In the genomic region with DNA sequence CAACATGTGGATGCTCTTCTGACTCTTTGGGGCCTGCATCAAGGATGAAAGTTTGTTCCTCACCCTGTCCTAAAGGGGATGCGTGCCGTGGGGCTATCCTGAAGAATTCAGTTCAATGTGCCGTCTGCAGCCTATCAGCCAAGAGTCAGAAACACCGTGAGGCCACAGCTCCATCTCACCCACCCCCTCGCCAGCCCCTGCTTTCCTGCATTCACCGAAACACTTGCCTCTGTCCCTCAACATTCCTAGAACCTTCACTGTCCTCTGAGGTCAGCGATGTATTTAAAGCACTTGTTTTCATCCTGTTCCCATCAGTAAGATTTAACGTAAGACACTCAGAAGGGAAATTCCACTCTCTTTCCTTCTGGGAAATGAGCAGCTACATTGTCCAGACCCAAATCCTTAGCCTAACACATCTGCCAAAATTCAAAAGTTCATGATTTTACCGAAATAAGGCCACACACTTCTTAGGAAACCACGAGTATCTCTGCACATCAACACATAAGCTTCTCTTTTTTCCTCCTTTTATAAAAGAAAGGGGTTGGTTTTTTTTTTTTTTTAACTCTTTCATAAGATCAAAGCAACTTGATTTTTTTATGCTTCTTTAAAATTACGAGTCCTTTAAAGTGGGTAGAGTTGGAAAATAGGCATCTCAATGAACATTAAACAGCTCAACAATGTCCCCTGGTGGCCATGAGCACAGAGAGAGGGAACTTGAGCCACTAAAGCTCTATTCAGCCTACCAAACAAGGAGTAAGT, we compare ENCODE assay signal across 8 cellular contexts.
DNase-seq lines count a peak whose midpoint lies in the region; ATAC-seq and TF ChIP-seq lines count a peak whose summit lies in the region.

No MANE protein-coding gene starts in this region.

- H2BK15ac ChIP-seq in mesenchymal stem cell (ENCODE audit: low read depth, poor library complexity, severe bottlenecking) = peak overlapping the region; percentile 65

- no peaks in the 10 kb centered on the region for H4K20me1 ChIP-seq in GM23248 (ENCODE audit: insufficient read depth)

- H3K36me3 ChIP-seq in CD8-positive, alpha-beta T cell (ENCODE audit: insufficient read depth, low read length) = peaks cover 5% of the 10 kb centered on the region
- H3K36me3 ChIP-seq in GM23248 (ENCODE audit: low read depth) = no peaks in the 10 kb centered on the region
- peaks cover 0 to 13% of the 10 kb centered on the region in 2 experiments for H3K36me3 ChIP-seq in mesenchymal stem cell (ENCODE audit: control insufficient read depth in 1 of 2, insufficient read depth in 2 of 2, low read depth in 1 of 2, low read length in 2 of 2)

- peaks cover 18% of the 10 kb centered on the region for H3K79me1 ChIP-seq in mesenchymal stem cell (replicated peaks; ENCODE audit: low read length, poor library complexity, severe bottlenecking)

- H3K36me3 Mint-ChIP-seq in CD8-positive, alpha-beta T cell = peaks cover 9% of the 10 kb centered on the region
- H3K36me3 Mint-ChIP-seq in activated CD4-positive, alpha-beta T cell treated with anti-CD3 and anti-CD28 coated beads, Interleukin-2, amount 10 ng/mL, durations not matched to agents 7 days and 5 days (ENCODE audit: low read depth) = peaks cover 11% of the 10 kb centered on the region
- H3K36me3 Mint-ChIP-seq in dendritic cell treated with granulocyte-macrophage colony-stimulating factor and Interleukin-4, amounts not matched to agents 40 ng/mL and 50 ng/mL, for 4 days (ENCODE audit: low read depth) = peaks cover 42% of the 10 kb centered on the region

- in situ Hi-C loops in GM23248 (cut with MboI) = loop anchor here (5.0 kb wide), 1 partner anchor 312 kb away; no protein-coding TSS in a partner anchor

- WGBS in GM23248 (ENCODE audit: low coverage in 1 of 2, low lambda C conversion rate in 2 of 2, missing lambda C conversion rate in 2 of 2), 2 experiments = 29 to 33% methylated on average over 11 of the region's 11 CpGs
- WGBS in mesenchymal stem cell = 2% methylated on average over 9 of the region's 11 CpGs

- no peaks in the 10 kb centered on the region for H3K27me3 Mint-ChIP-seq in CD8-positive, alpha-beta T cell (ENCODE audit: low read depth)
- H3K27me3 Mint-ChIP-seq in activated CD4-positive, alpha-beta T cell treated with anti-CD3 and anti-CD28 coated beads, Interleukin-2, amount 10 ng/mL, durations not matched to agents 7 days and 5 days = no peaks in the 10 kb centered on the region
- H3K27me3 Mint-ChIP-seq in dendritic cell treated with granulocyte-macrophage colony-stimulating factor and Interleukin-4, amounts not matched to agents 40 ng/mL and 50 ng/mL, for 4 days = no peaks in the 10 kb centered on the region

- intact Hi-C loops in CD8-positive, alpha-beta T cell (cut with DNase I, micrococcal nuclease) = loop anchor here (1.0 to 2.0 kb wide), 7 partner anchors 38 to 476 kb away; partner anchors contain the start of gene UGCG (in 1 of the 2)
- intact Hi-C loops in dendritic cell treated with granulocyte-macrophage colony-stimulating factor and Interleukin-4, amounts not matched to agents 40 ng/mL and 50 ng/mL, for 4 days (cut with micrococcal nuclease) = loop anchor here (1.0 to 10.0 kb wide), 3 partner anchors 177 to 314 kb away; partner anchors contain the start of gene UGCG

- H3K4me1 Mint-ChIP-seq in CD8-positive, alpha-beta T cell (ENCODE audit: low read depth) = peaks cover 18% of the 10 kb centered on the region
- H3K4me1 Mint-ChIP-seq in activated CD4-positive, alpha-beta T cell treated with anti-CD3 and anti-CD28 coated beads, Interleukin-2, amount 10 ng/mL, durations not matched to agents 7 days and 5 days = peaks cover 34% of the 10 kb centered on the region
- H3K4me1 Mint-ChIP-seq in dendritic cell treated with granulocyte-macrophage colony-stimulating factor and Interleukin-4, amounts not matched to agents 40 ng/mL and 50 ng/mL, for 4 days (ENCODE audit: low read depth) = peaks cover 72% of the 10 kb centered on the region

- peak; percentile 91 for ATAC-seq in CD8-positive, alpha-beta T cell
- ATAC-seq in GM21737 (IDR thresholded peaks at IDR 0.05; ENCODE audit: unreplicated experiment) = no peak

- no peak overlapping the region for H3K23ac ChIP-seq in mesenchymal stem cell (ENCODE audit: low read length in 2 of 2)

- peak overlapping the region; percentile 60 for H3K27ac Mint-ChIP-seq in CD8-positive, alpha-beta T cell
- peak overlapping the region; percentile 68 for H3K27ac Mint-ChIP-seq in activated CD4-positive, alpha-beta T cell treated with anti-CD3 and anti-CD28 coated beads, Interleukin-2, amount 10 ng/mL, durations not matched to agents 7 days and 5 days
- peak overlapping the region; percentile 78 for H3K27ac Mint-ChIP-seq in dendritic cell treated with granulocyte-macrophage colony-stimulating factor and Interleukin-4, amounts not matched to agents 40 ng/mL and 50 ng/mL, for 4 days

- peak overlapping the region; percentile 8 for H4K8ac ChIP-seq in mesenchymal stem cell (ENCODE audit: low read length)

- peak overlapping the region; percentile 25 for H4K91ac ChIP-seq in mesenchymal stem cell (ENCODE audit: low read length)

- peak overlapping the region; percentile 89 for H2AK5ac ChIP-seq in mesenchymal stem cell (ENCODE audit: low read length, severe bottlenecking)

- H3K4me1 ChIP-seq in CD8-positive, alpha-beta T cell (ENCODE audit: insufficient read depth, low read length) = peaks cover 12% of the 10 kb centered on the region
- H3K4me1 ChIP-seq in GM23248 (ENCODE audit: insufficient read depth) (peaks cover 31% of the 10 kb centered on the region), mesenchymal stem cell (ENCODE audit: control insufficient read depth, insufficient read depth, low read depth, low read length) (peaks cover 13% of the 10 kb centered on the region)

- peak overlapping the region; percentile 93 for H2BK5ac ChIP-seq in mesenchymal stem cell (ENCODE audit: low read depth, low read length, poor library complexity, severe bottlenecking)

- H3K4me3 ChIP-seq in CD8-positive, alpha-beta T cell (ENCODE audit: low read depth, low read length) = no peak overlapping the region
- H3K4me3 ChIP-seq in GM23248 = no peak overlapping the region
- peak overlapping the region in 1 of 2 experiments; percentile 60 for H3K4me3 ChIP-seq in mesenchymal stem cell (ENCODE audit: insufficient read depth in 1 of 2, low read depth in 1 of 2, low read length in 2 of 2)

- TF ChIP-seq CTCF in CD8-positive, alpha-beta T cell (IDR thresholded peaks at IDR 0.05) = peak; percentile 96

- H3K9me3 Mint-ChIP-seq in CD8-positive, alpha-beta T cell = no peaks in the 10 kb centered on the region
- H3K9me3 Mint-ChIP-seq in activated CD4-positive, alpha-beta T cell treated with anti-CD3 and anti-CD28 coated beads, Interleukin-2, amount 10 ng/mL, durations not matched to agents 7 days and 5 days = no peaks in the 10 kb centered on the region
- no peaks in the 10 kb centered on the region for H3K9me3 Mint-ChIP-seq in dendritic cell treated with granulocyte-macrophage colony-stimulating factor and Interleukin-4, amounts not matched to agents 40 ng/mL and 50 ng/mL, for 4 days

- H3K9ac ChIP-seq in GM23248 (peak overlapping the region; percentile 69), mesenchymal stem cell (ENCODE audit: low read length) (peak overlapping the region; percentile 74)

- H3K9me3 ChIP-seq in CD8-positive, alpha-beta T cell (ENCODE audit: low read length) = no peaks in the 10 kb centered on the region
- H3K9me3 ChIP-seq in GM23248 (ENCODE audit: low read depth) (no peaks in the 10 kb centered on the region), mesenchymal stem cell (ENCODE audit: control insufficient read depth, low read length) (no peaks in the 10 kb centered on the region)

- H3K27ac ChIP-seq in CD8-positive, alpha-beta T cell (ENCODE audit: low read depth, low read length) = no peak overlapping the region
- H3K27ac ChIP-seq in GM23248 (peak overlapping the region; percentile 97), mesenchymal stem cell (ENCODE audit: low read length, poor library complexity, severe bottlenecking) (peak overlapping the region; percentile 96)

- peak overlapping the region; percentile 57 for H3K4me3 Mint-ChIP-seq in CD8-positive, alpha-beta T cell
- no peak overlapping the region for H3K4me3 Mint-ChIP-seq in activated CD4-positive, alpha-beta T cell treated with anti-CD3 and anti-CD28 coated beads, Interleukin-2, amount 10 ng/mL, durations not matched to agents 7 days and 5 days
- H3K4me3 Mint-ChIP-seq in dendritic cell treated with granulocyte-macrophage colony-stimulating factor and Interleukin-4, amounts not matched to agents 40 ng/mL and 50 ng/mL, for 4 days = no peak overlapping the region

- no peak overlapping the region for H2BK120ac ChIP-seq in mesenchymal stem cell (ENCODE audit: low read depth, low read length)

- H2AFZ ChIP-seq in GM23248 (peak overlapping the region; percentile 26; the same call in 1 of the 2 replicates), mesenchymal stem cell (ENCODE audit: low read depth, low read length) (no peak overlapping the region)

- no peak overlapping the region for H3K14ac ChIP-seq in mesenchymal stem cell (ENCODE audit: low read length in 2 of 2)

- DNase-seq in CD8-positive, alpha-beta T cell = peak; percentile 34 to 76 (median 62)
- DNase-seq in GM23248 (peak; percentile 90), NCI-H2171 treated with DMSO at 0.1 percent for 48 hours (lab: John Stamatoyannopoulos, UW) (peak; percentile 50), mesenchymal stem cell (peak; percentile 100)
- peak; percentile 84 for DNase-seq in activated CD4-positive, alpha-beta T cell treated with anti-CD3 and anti-CD28 coated beads, Interleukin-2, amount 10 ng/mL, durations not matched to agents 7 days and 5 days
- DNase-seq in stimulated activated CD8-positive, alpha-beta memory T cell treated with anti-CD3 and anti-CD28 coated beads, Interleukin-12 subunit alpha, Interleukin-12 subunit beta, amount 100 ng/mL, for 24 hours (ENCODE audit: extremely low read depth) = peak; percentile 39

- H3K4ac ChIP-seq in mesenchymal stem cell (ENCODE audit: low read depth in 1 of 2, low read length in 2 of 2) = peak overlapping the region in 1 of 2 experiments; percentile 78

- H3K79me2 ChIP-seq in GM23248 (ENCODE audit: insufficient read depth) = no peaks in the 10 kb centered on the region

- no peaks in the 10 kb centered on the region for H3K27me3 ChIP-seq in CD8-positive, alpha-beta T cell (ENCODE audit: insufficient read depth, low read length)
- H3K27me3 ChIP-seq in GM23248 (replicated peaks; ENCODE audit: insufficient read depth) (no peaks in the 10 kb centered on the region), mesenchymal stem cell (ENCODE audit: control insufficient read depth in 1 of 2, insufficient read depth in 1 of 2, low read length in 2 of 2) (no peaks in the 10 kb centered on the region)

- CTCF ChIA-PET in CD8-positive, alpha-beta T cell (lab: Charles Lee) = interaction anchor here (0.6 to 7.7 kb wide), 46 partner anchors 8 to 476 kb away, joined by 3 to 146 read pairs (median 5); partner anchors contain the start of gene PTGR1
- CTCF ChIA-PET in activated CD4-positive, alpha-beta T cell treated with anti-CD3 and anti-CD28 coated beads, Interleukin-2, amount 10 ng/mL, durations not matched to agents 7 days and 5 days (lab: Charles Lee) = interaction anchor here (0.6 to 1.4 kb wide), 20 partner anchors 9 to 721 kb away, joined by 3 to 7 read pairs (median 3); no protein-coding TSS in a partner anchor

- H3K4me2 ChIP-seq in GM23248 (ENCODE audit: unreplicated experiment) (peak overlapping the region; percentile 51), mesenchymal stem cell (ENCODE audit: low read length, poor library complexity, severe bottlenecking) (no peak overlapping the region)

- peak overlapping the region; percentile 23 to 92 for H2BK12ac ChIP-seq in mesenchymal stem cell (ENCODE audit: low read length in 2 of 2)

- peaks cover 25% of the 10 kb centered on the region for H3F3A ChIP-seq in GM23248 (ENCODE audit: insufficient read depth)

- H3K18ac ChIP-seq in mesenchymal stem cell (ENCODE audit: low read depth in 1 of 2, low read length in 2 of 2) = peak overlapping the region; percentile 82

- POLR2A ChIA-PET in CD8-positive, alpha-beta T cell (lab: Charles Lee) = interaction anchor here (0.7 to 1.4 kb wide), 4 partner anchors 178 to 468 kb away, joined by 4 to 7 read pairs (median 6); partner anchors contain the start of gene UGCG
- POLR2A ChIA-PET in activated CD4-positive, alpha-beta T cell treated with anti-CD3 and anti-CD28 coated beads, Interleukin-2, amount 10 ng/mL, durations not matched to agents 7 days and 5 days (lab: Charles Lee) = interaction anchor here (0.6 kb wide), 1 partner anchor 315 kb away, joined by 3 read pairs; no protein-coding TSS in a partner anchor

- H3K9me2 ChIP-seq in GM23248 (ENCODE audit: insufficient read depth) = no peaks in the 10 kb centered on the region

Comparison
In these comparisons a context has a peak if more than half of its experiments do, and no peak if none do; other contexts are left out.
1. DNase-seq: peak in every context shown above with its lines; median percentile 100 in mesenchymal stem cell; 90 in GM23248; 84 in activated CD4-positive, alpha-beta T cell treated with anti-CD3 and anti-CD28 coated beads, Interleukin-2, amount 10 ng/mL, durations not matched to agents 7 days and 5 days; 62 in CD8-positive, alpha-beta T cell; 50 in NCI-H2171 treated with DMSO at 0.1 percent for 48 hours; 39 in stimulated activated CD8-positive, alpha-beta memory T cell treated with anti-CD3 and anti-CD28 coated beads, Interleukin-12 subunit alpha, Interleukin-12 subunit beta, amount 100 ng/mL, for 24 hours.